27 cellular contexts compared by ENCODE assay signal in genomic region chr7:121798076-121798475, GRCh38.
DNase-seq lines count a peak whose midpoint lies in the region; ATAC-seq, FAIRE-seq and TF ChIP-seq lines count a peak whose summit lies in the region.
"Had no signal": no experiment of that assay in that cellular context is flagged by ENCODE, and none has a peak within 500 bp of the region (broad histone marks: within the 10 kb centered on the region; RNA-seq: fewer than 3 reads in every experiment).

No MANE protein-coding gene starts in this region.

- no peak overlapping the region for H3K9ac ChIP-seq in astrocyte (ENCODE audit: low read length)
- no peak overlapping the region for H3K9ac ChIP-seq in endodermal cell (ENCODE audit: extremely low read depth, low read length, poor library complexity, severe bottlenecking)

- no peaks in the 10 kb centered on the region for H3K36me3 Mint-ChIP-seq in astrocyte (ENCODE audit: low read depth, unreplicated experiment)
- H3K36me3 Mint-ChIP-seq in endodermal cell (ENCODE audit: low read depth), result no peaks in the 10 kb centered on the region
- no peaks in the 10 kb centered on the region for H3K36me3 Mint-ChIP-seq in nephron (ENCODE audit: low read depth)
- H3K36me3 Mint-ChIP-seq: activated naive CD8-positive, alpha-beta T cell; IgD-negative memory B cell; naive thymus-derived CD4-positive, alpha-beta T cell had no signal

- H3K36me3 ChIP-seq in astrocyte (ENCODE audit: insufficient read depth, low read length) (no peaks in the 10 kb centered on the region), endodermal cell (ENCODE audit: control insufficient read depth, insufficient read depth, low read length) (no peaks in the 10 kb centered on the region)
- H3K36me3 ChIP-seq: MG63, prostate gland, transverse colon had no signal

- H3K4me1 Mint-ChIP-seq in astrocyte (ENCODE audit: low read depth, unreplicated experiment), result peaks cover 20% of the 10 kb centered on the region
- peaks cover 26% of the 10 kb centered on the region for H3K4me1 Mint-ChIP-seq in endodermal cell
- peaks cover 10% of the 10 kb centered on the region for H3K4me1 Mint-ChIP-seq in nephron
- H3K4me1 Mint-ChIP-seq: B cell; naive thymus-derived CD4-positive, alpha-beta T cell had no signal

- WGBS in endodermal cell (ENCODE audit: insufficient coverage in 1 of 2, insufficient read length in 1 of 2), 2 experiments, result 83% methylated on average over 1 of the region's 1 CpG; no CpG with 5 or more reads in 1 of the 2 experiments

- H4K20me1 ChIP-seq in astrocyte (ENCODE audit: insufficient read depth, low read length), result no peaks in the 10 kb centered on the region

- H3K4me1 ChIP-seq in astrocyte (ENCODE audit: insufficient read depth, low read length), result no peaks in the 10 kb centered on the region
- peaks cover 8% of the 10 kb centered on the region for H3K4me1 ChIP-seq in endodermal cell (ENCODE audit: control insufficient read depth, insufficient read depth, low read length)
- H3K4me1 ChIP-seq: prostate gland, transverse colon had no signal

- DNase-seq in astrocyte (ENCODE audit: low read depth) (no peak), endodermal cell (no peak), occipital lobe (lab: John Stamatoyannopoulos, UW) (no peak), NCI-H2171 (lab: John Stamatoyannopoulos, UW) (no peak), NCI-H187 treated with DMSO at 0.1 percent for 48 hours (lab: John Stamatoyannopoulos, UW) (no peak)
- DNase-seq: activated CD4-positive, alpha-beta T cell treated with anti-CD3 and anti-CD28 coated beads for 4 hours; COR-L47; DND-41; HFFc6; islet precursor cell; MG63; naive thymus-derived CD4-positive, alpha-beta T cell; NCI-H1417 treated with DMSO at 0.1 percent for 48 hours; NCI-H774; small intestine; stimulated activated CD4-positive, alpha-beta T cell treated with anti-CD3 and anti-CD28 coated beads, Interleukin-2, amount 100 ng/mL, for 48 hours; stimulated activated naive CD8-positive, alpha-beta T cell treated with anti-CD3 and anti-CD28 coated beads, Interleukin-15, Interleukin-2, amounts not matched to agents 100 U/mL and 50 U/mL, for 24 hours; transverse colon had no signal

- TF ChIP-seq CTCF in astrocyte (IDR thresholded peaks at IDR 0.05; ENCODE audit: insufficient read depth, low read depth, low read length) (no peak), endodermal cell (conservative IDR thresholded peaks at IDR 0.05) (no peak), nephron (IDR thresholded peaks at IDR 0.05; ENCODE audit: unreplicated experiment in 3 of 3) (no peak)

- no peak overlapping the region for H2AFZ ChIP-seq in astrocyte (ENCODE audit: low read depth, low read length)
- H2AFZ ChIP-seq: hepatocyte had no signal

- H3K4me3 ChIP-seq in astrocyte (ENCODE audit: insufficient read depth, low read depth, low read length) (no peak overlapping the region), endodermal cell (ENCODE audit: low read length) (no peak overlapping the region)
- H3K4me3 ChIP-seq: coronary artery, hepatocyte, lung, MG63, prostate gland, transverse colon had no signal

- H3K27me3 ChIP-seq in astrocyte (ENCODE audit: insufficient read depth, low read length), result no peaks in the 10 kb centered on the region
- peaks cover 24% of the 10 kb centered on the region for H3K27me3 ChIP-seq in endodermal cell (ENCODE audit: control insufficient read depth, insufficient read depth, low read length, poor library complexity, severe bottlenecking)
- H3K27me3 ChIP-seq: MG63, transverse colon had no signal

- H3K27ac ChIP-seq in astrocyte (ENCODE audit: low read depth, low read length), result peak overlapping the region; percentile 2
- H3K27ac ChIP-seq in endodermal cell (ENCODE audit: low read depth, low read length), result peak overlapping the region; percentile 97
- H3K27ac ChIP-seq: coronary artery, hepatocyte, prostate gland, transverse colon had no signal

- no peaks in the 10 kb centered on the region for H3K9me3 ChIP-seq in astrocyte (ENCODE audit: insufficient read depth, low read depth, low read length)
- H3K9me3 ChIP-seq in endodermal cell (ENCODE audit: control insufficient read depth, low read length), result peaks cover 5% of the 10 kb centered on the region
- H3K9me3 ChIP-seq: MG63, prostate gland, transverse colon had no signal

- no peaks in the 10 kb centered on the region for H3K79me2 ChIP-seq in astrocyte (ENCODE audit: insufficient read depth, low read length)
- H3K79me2 ChIP-seq: hepatocyte had no signal

- H3K4me3 Mint-ChIP-seq in astrocyte (ENCODE audit: unreplicated experiment) (no peak overlapping the region), endodermal cell (no peak overlapping the region), nephron (no peak overlapping the region)
- H3K4me3 Mint-ChIP-seq: activated naive CD8-positive, alpha-beta T cell; B cell; HFFc6; IgD-negative memory B cell; naive thymus-derived CD4-positive, alpha-beta T cell had no signal

- peak overlapping the region; percentile 53 for H3K4me2 ChIP-seq in astrocyte (ENCODE audit: low read length)
- H3K4me2 ChIP-seq: hepatocyte had no signal

- no peaks in the 10 kb centered on the region for H3K9me3 Mint-ChIP-seq in astrocyte (ENCODE audit: unreplicated experiment)
- peaks cover 2% of the 10 kb centered on the region for H3K9me3 Mint-ChIP-seq in endodermal cell
- H3K9me3 Mint-ChIP-seq in nephron, result no peaks in the 10 kb centered on the region
- H3K9me3 Mint-ChIP-seq: IgD-negative memory B cell had no signal

- H3K27me3 Mint-ChIP-seq in astrocyte (ENCODE audit: low read depth, unreplicated experiment), result no peaks in the 10 kb centered on the region
- H3K27me3 Mint-ChIP-seq in endodermal cell (ENCODE audit: insufficient read depth), result peaks cover 11% of the 10 kb centered on the region
- no peaks in the 10 kb centered on the region for H3K27me3 Mint-ChIP-seq in nephron (ENCODE audit: low read depth)
- H3K27me3 Mint-ChIP-seq: activated naive CD8-positive, alpha-beta T cell; B cell; IgD-negative memory B cell; naive thymus-derived CD4-positive, alpha-beta T cell had no signal

- FAIRE-seq in astrocyte (lab: Jason Lieb, UNC), result no peak
- FAIRE-seq: small intestine had no signal

- H3K27ac Mint-ChIP-seq in astrocyte (ENCODE audit: unreplicated experiment), result peak overlapping the region; percentile 3
- H3K27ac Mint-ChIP-seq in endodermal cell, result peak overlapping the region; percentile 84
- peak overlapping the region; percentile 71 to 78 (median 76) for H3K27ac Mint-ChIP-seq in nephron
- H3K27ac Mint-ChIP-seq: activated naive CD8-positive, alpha-beta T cell; B cell; HFFc6; IgD-negative memory B cell; naive thymus-derived CD4-positive, alpha-beta T cell had no signal

- no peak for ATAC-seq in HG02852 (IDR thresholded peaks at IDR 0.05; ENCODE audit: unreplicated experiment)
- ATAC-seq: naive thymus-derived CD4-positive, alpha-beta T cell; stimulated activated naive CD8-positive, alpha-beta T cell treated with anti-CD3 and anti-CD28 coated beads, Interleukin-15, Interleukin-2, amounts not matched to agents 100 U/mL and 50 U/mL, for 24 hours had no signal

Comparison
In these comparisons a context has a peak if more than half of its experiments do, and no peak if none do; other contexts are left out.
1. H3K27ac Mint-ChIP-seq: peak in every context shown above with its lines; median percentile 84 in endodermal cell; 76 in nephron; 3 in astrocyte.